Comparison of ENCODE assay signal across 12 cellular contexts in the genomic region with DNA sequence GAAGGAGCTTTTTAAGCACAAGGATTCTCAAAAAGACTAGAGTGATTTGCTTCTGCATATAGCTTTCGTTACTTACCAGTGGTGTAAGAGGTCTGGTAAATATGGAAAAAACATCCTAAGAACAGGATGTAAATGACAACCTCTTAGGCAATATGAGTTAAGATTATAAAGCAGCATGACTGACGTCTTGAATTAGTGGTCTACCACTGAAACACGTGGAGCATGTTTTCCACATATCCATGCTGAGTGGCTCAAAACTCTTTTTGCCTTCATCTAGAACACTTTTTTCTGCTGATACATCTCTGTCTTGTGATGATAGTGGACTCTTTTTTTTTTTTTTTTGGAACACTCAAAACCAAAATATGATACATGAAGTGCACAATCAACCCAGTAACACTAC. TPM values are rescaled to one million over a fixed set of nuclear protein-coding genes. Genes with fewer than 3 reads are reported as not detected.
"Had no signal": no experiment of that assay in that cellular context is flagged by ENCODE, and none has a peak within 500 bp of the region (broad histone marks: within the 10 kb centered on the region; RNA-seq: fewer than 3 reads in every experiment).

No MANE protein-coding gene starts in this region.

- H3K36me3 Mint-ChIP-seq: type B pancreatic cell had no signal

- DNase-seq: activated CD4-positive, alpha-beta T cell treated with anti-CD3 and anti-CD28 coated beads for 48 hours; activated naive CD4-positive, alpha-beta T cell treated with anti-CD3 and anti-CD28 coated beads for 36 hours; effector memory CD4-positive, alpha-beta T cell; immature natural killer cell; sigmoid colon; stimulated activated CD4-positive, alpha-beta T cell treated with anti-CD3 and anti-CD28 coated beads, Interleukin-12 subunit alpha, Interleukin-12 subunit beta, amount 100 ng/mL, for 4 hours; stimulated activated naive CD4-positive, alpha-beta T cell treated with Interleukin-2 at 50 U/mL for 16 hours had no signal

- H3K27ac ChIP-seq: coronary artery, sigmoid colon had no signal

- H3K4me3 Mint-ChIP-seq: activated naive CD4-positive, alpha-beta T cell treated with anti-CD3 and anti-CD28 coated beads for 36 hours; immature natural killer cell; T-helper 1 cell treated with Interleukin-12 subunit alpha and Interleukin-12 subunit beta and Interleukin-4 antibody, amounts not matched to agents 30 μg/mL and 1 μg/mL, for 36 hours; type B pancreatic cell; WTC11 had no signal

- H3K27me3 Mint-ChIP-seq: type B pancreatic cell had no signal

- H3K9me3 Mint-ChIP-seq: type B pancreatic cell had no signal

- H3K4me3 ChIP-seq: coronary artery, sigmoid colon had no signal

- ATAC-seq: left lobe of liver, WTC11 had no signal

- H3K27me3 ChIP-seq: sigmoid colon had no signal

- H3K36me3 ChIP-seq: sigmoid colon had no signal

RNA-seq across cellular contexts. Expression of gene KCNE1, which starts 58.3 kb away (rescaled TPM):
- total RNA-seq: activated naive CD4-positive, alpha-beta T cell treated with anti-CD3 and anti-CD28 coated beads for 36 hours had no signal
